ENCODE assay signal across 8 cellular contexts in genomic region chr9:36928670-36929349, GRCh38.
DNase-seq lines count a peak whose midpoint lies in the region; ATAC-seq and TF ChIP-seq lines count a peak whose summit lies in the region.

No MANE protein-coding gene starts in this region.

- peaks cover 5% of the 10 kb centered on the region for H3K9me3 Mint-ChIP-seq in stimulated activated naive CD8-positive, alpha-beta T cell treated with anti-CD3 and anti-CD28 coated beads, Interleukin-15, Interleukin-2, amounts not matched to agents 100 ng/mL and 50 ng/mL, for 24 hours

- peak overlapping the region; percentile 54 for H3K4me3 Mint-ChIP-seq in stimulated activated naive CD8-positive, alpha-beta T cell treated with anti-CD3 and anti-CD28 coated beads, Interleukin-15, Interleukin-2, amounts not matched to agents 100 ng/mL and 50 ng/mL, for 24 hours

- ATAC-seq in HG03460 (IDR thresholded peaks at IDR 0.05; ENCODE audit: unreplicated experiment), result peak; percentile 63

- peak overlapping the region; percentile 74 for H3K27ac Mint-ChIP-seq in stimulated activated naive CD8-positive, alpha-beta T cell treated with anti-CD3 and anti-CD28 coated beads, Interleukin-15, Interleukin-2, amounts not matched to agents 100 ng/mL and 50 ng/mL, for 24 hours

- peaks cover 5% of the 10 kb centered on the region for H3K36me3 Mint-ChIP-seq in stimulated activated naive CD8-positive, alpha-beta T cell treated with anti-CD3 and anti-CD28 coated beads, Interleukin-15, Interleukin-2, amounts not matched to agents 100 ng/mL and 50 ng/mL, for 24 hours (ENCODE audit: low read depth)

- no peak for TF ChIP-seq CTCF in astrocyte of the cerebellum (IDR thresholded peaks at IDR 0.05; ENCODE audit: low read depth, low read length, missing control alignments)

- H3K4me3 ChIP-seq in astrocyte of the cerebellum (ENCODE audit: low read depth, low read length), result no peak overlapping the region

- peak in 2 of 3 donors; percentile 32 to 41 for DNase-seq in stimulated activated CD4-positive, alpha-beta T cell treated with anti-CD3 and anti-CD28 coated beads, Interleukin-12 subunit alpha, Interleukin-12 subunit beta, amount 100 ng/mL, for 48 hours (ENCODE audit: low read depth in 2 of 3, low spot score in 1 of 3)
- DNase-seq in stimulated activated CD4-positive, alpha-beta T cell treated with anti-CD3 and anti-CD28 coated beads, Interleukin-4, amount 100 ng/mL, for 1 hour, result no peak
- peak; percentile 82 for DNase-seq in astrocyte of the cerebellum (ENCODE audit: low read depth)
- no peak for DNase-seq in NCI-H82 (lab: John Stamatoyannopoulos, UW)
- no peak for DNase-seq in NCI-H2227 (lab: John Stamatoyannopoulos, UW; ENCODE audit: unreplicated experiment)
- DNase-seq in NCI-H1436 treated with DMSO at 0.1 percent for 48 hours (lab: John Stamatoyannopoulos, UW), result no peak

- peaks cover 27% of the 10 kb centered on the region for H3K27me3 Mint-ChIP-seq in stimulated activated naive CD8-positive, alpha-beta T cell treated with anti-CD3 and anti-CD28 coated beads, Interleukin-15, Interleukin-2, amounts not matched to agents 100 ng/mL and 50 ng/mL, for 24 hours

- peaks cover 28% of the 10 kb centered on the region for H3K4me1 Mint-ChIP-seq in stimulated activated naive CD8-positive, alpha-beta T cell treated with anti-CD3 and anti-CD28 coated beads, Interleukin-15, Interleukin-2, amounts not matched to agents 100 ng/mL and 50 ng/mL, for 24 hours (ENCODE audit: low read depth)

- in situ Hi-C loops in astrocyte of the cerebellum (cut with HindIII; ENCODE audit: low sequenced_read_pairs), result no loop called here

Comparison
In these comparisons a context has a peak if more than half of its experiments do, and no peak if none do; other contexts are left out.
1. DNase-seq: peak in stimulated activated CD4-positive, alpha-beta T cell treated with anti-CD3 and anti-CD28 coated beads, Interleukin-12 subunit alpha, Interleukin-12 subunit beta, amount 100 ng/mL, for 48 hours (2 of 3) and astrocyte of the cerebellum (single experiment); none in stimulated activated CD4-positive, alpha-beta T cell treated with anti-CD3 and anti-CD28 coated beads, Interleukin-4, amount 100 ng/mL, for 1 hour (single experiment), NCI-H82 (single experiment), NCI-H2227 (single experiment) and NCI-H1436 treated with DMSO at 0.1 percent for 48 hours (single experiment).